In the genomic region with DNA sequence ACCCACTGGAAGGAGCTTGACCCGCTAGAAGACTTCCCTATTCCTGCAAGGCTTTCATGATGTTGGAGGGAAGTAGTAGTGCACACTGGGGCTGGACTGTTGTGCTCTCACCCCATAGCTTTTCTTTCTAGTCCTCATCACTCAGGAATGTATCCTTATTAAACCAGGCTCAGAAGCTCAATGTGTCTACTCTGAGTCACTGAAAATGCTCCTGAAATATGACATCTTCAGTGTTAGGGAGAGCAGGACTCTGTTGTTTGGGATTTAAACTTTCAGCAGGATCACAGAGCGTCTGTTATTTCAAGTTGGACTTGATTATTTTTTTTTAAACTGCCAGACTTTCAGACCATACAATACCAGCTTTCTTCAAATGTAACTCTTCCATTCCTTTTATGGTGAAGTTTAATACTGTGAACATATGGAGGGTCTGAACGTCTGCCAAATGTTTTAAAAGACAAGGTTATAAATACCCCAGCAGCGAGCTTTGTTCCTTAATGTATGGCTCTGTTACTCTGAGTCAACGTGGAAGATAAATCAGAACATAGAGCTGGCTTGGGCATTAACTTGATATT, we compare ENCODE assay signal across 13 cellular contexts.
A peak's percentile ranks its signal among the peaks of the same experiment; 100 is the strongest.
DNase-seq lines count a peak whose midpoint lies in the region; ATAC-seq and TF ChIP-seq lines count a peak whose summit lies in the region.
"Had no signal": no experiment of that assay in that cellular context is flagged by ENCODE, and none has a peak within 500 bp of the region (broad histone marks: within the 10 kb centered on the region; RNA-seq: fewer than 3 reads in every experiment).

No MANE protein-coding gene starts in this region.

- H3K4me3 Mint-ChIP-seq in CD4-positive, alpha-beta memory T cell = no peak overlapping the region
- H3K4me3 Mint-ChIP-seq: stimulated activated naive CD8-positive, alpha-beta T cell treated with anti-CD3 and anti-CD28 coated beads, Interleukin-15, Interleukin-2, amounts not matched to agents 100 ng/mL and 50 ng/mL, for 24 hours had no signal

- H3K36me3 ChIP-seq in PC-3 (ENCODE audit: low read depth, low read length) (no peaks in the 10 kb centered on the region), prostate gland (no peaks in the 10 kb centered on the region)
- H3K36me3 ChIP-seq in CD4-positive, alpha-beta memory T cell (ENCODE audit: insufficient read depth, low read length) = no peaks in the 10 kb centered on the region

- H3K4me2 ChIP-seq in PC-3 (ENCODE audit: low read length) = peak overlapping the region; percentile 69

- no peaks in the 10 kb centered on the region for H3F3A ChIP-seq in PC-3 (ENCODE audit: low read length, unreplicated experiment)

- peak overlapping the region; percentile 53; the same call in 1 of the 2 replicates for H2AFZ ChIP-seq in PC-3 (ENCODE audit: low read length)

- 0 out of 2 replicates have a peak, but pooled peaks cover 6% of the 10 kb centered on the region for H3K27me3 ChIP-seq in PC-3 (ENCODE audit: low read length)
- H3K27me3 ChIP-seq in prostate gland (replicated peaks; ENCODE audit: insufficient read depth) = no peaks in the 10 kb centered on the region
- no peaks in the 10 kb centered on the region for H3K27me3 ChIP-seq in CD4-positive, alpha-beta memory T cell (ENCODE audit: insufficient read depth, low read length)

- 16% methylated on average over 5 of the region's 5 CpGs for WGBS in prostate gland

- CTCF ChIA-PET in PC-3 (lab: Charles Lee) = no interaction called here
- CTCF ChIA-PET in CD4-positive, alpha-beta memory T cell (lab: Charles Lee; ENCODE audit: partially characterized antibody) = no interaction called here

- no TSS peak for BruUV-seq in PC-3 (replicated peaks; lab: Mats Ljungman, UMichigan)

- TF ChIP-seq CTCF in PC-3 (conservative IDR thresholded peaks at IDR 0.05; ENCODE audit: low read depth, low read length) = no peak
- no peak for TF ChIP-seq CTCF in fibroblast of mammary gland (conservative IDR thresholded peaks at IDR 0.05; ENCODE audit: control insufficient read depth, insufficient read depth, low read depth, low read length)
- TF ChIP-seq CTCF in prostate gland (IDR thresholded peaks at IDR 0.05) = no peak

- TF ChIP-seq POLR2A in prostate gland (IDR thresholded peaks at IDR 0.05) = no peak

- H3K9me3 Mint-ChIP-seq in CD4-positive, alpha-beta memory T cell = peaks cover 2 to 24% (median 14%) of the 10 kb centered on the region in 8 donors

- no peaks in the 10 kb centered on the region for H4K20me1 ChIP-seq in PC-3 (ENCODE audit: low read length)

- H3K9me2 ChIP-seq in PC-3 (replicated peaks; ENCODE audit: low read length) = no peaks in the 10 kb centered on the region

- H3K4me3 ChIP-seq in PC-3 (ENCODE audit: low read length) (no peak overlapping the region), fibroblast of mammary gland (ENCODE audit: control insufficient read depth, low read depth, low read length) (peak overlapping the region; percentile 13), prostate gland (no peak overlapping the region)
- no peak overlapping the region for H3K4me3 ChIP-seq in CD4-positive, alpha-beta memory T cell (ENCODE audit: low read length in 2 of 2)

- intact Hi-C loops in PC-3 (cut with micrococcal nuclease) = no loop called here
- intact Hi-C loops in left colon (cut with DNase I, micrococcal nuclease) = no loop called here
- intact Hi-C loops in prostate gland (cut with DNase I) = no loop called here
- intact Hi-C loops in CD4-positive, alpha-beta memory T cell (cut with micrococcal nuclease) = no loop called here

- peaks cover 16% of the 10 kb centered on the region; the same call in 1 of the 2 replicates for H3K4me1 ChIP-seq in PC-3 (ENCODE audit: insufficient read depth, low read length)
- H3K4me1 ChIP-seq in prostate gland (replicated peaks) = no peaks in the 10 kb centered on the region
- no peaks in the 10 kb centered on the region for H3K4me1 ChIP-seq in CD4-positive, alpha-beta memory T cell (ENCODE audit: insufficient read depth, low read length)

- H3K4me1 Mint-ChIP-seq in CD4-positive, alpha-beta memory T cell = no peaks in the 10 kb centered on the region

- H3K27ac ChIP-seq in PC-3 (ENCODE audit: low read length) = peak overlapping the region; percentile 26; the same call in 1 of the 2 replicates
- H3K27ac ChIP-seq in prostate gland = no peak overlapping the region
- no peak overlapping the region for H3K27ac ChIP-seq in CD4-positive, alpha-beta memory T cell (ENCODE audit: low read depth, low read length)

- H3K79me2 ChIP-seq in PC-3 (ENCODE audit: low read length) = no peaks in the 10 kb centered on the region

- ATAC-seq in PC-3 (peak; percentile 98), left colon (no peak), GM18858 (IDR thresholded peaks at IDR 0.05; ENCODE audit: unreplicated experiment) (no peak)
- ATAC-seq: left lobe of liver had no signal

- DNase-seq in ELR (ENCODE audit: low read depth) (peak; percentile 70), PC-3 (peak; percentile 76), fibroblast of mammary gland (ENCODE audit: low read depth) (peak; percentile 96), renal cortical epithelial cell (ENCODE audit: low read depth) (peak; percentile 1), left colon (no peak), prostate gland (ENCODE audit: low spot score) (no peak)
- DNase-seq in CD4-positive, alpha-beta memory T cell = no peak
- DNase-seq: effector CD8-positive, alpha-beta T cell; NCI-H526 had no signal

- H3K9me3 ChIP-seq in PC-3 (ENCODE audit: low read length) = no peaks in the 10 kb centered on the region
- no peaks in the 10 kb centered on the region for H3K9me3 ChIP-seq in prostate gland
- H3K9me3 ChIP-seq in CD4-positive, alpha-beta memory T cell (ENCODE audit: control insufficient read depth in 1 of 2, low read length in 2 of 2) = no peaks in the 10 kb centered on the region

- POLR2A ChIA-PET in PC-3 (lab: Charles Lee; ENCODE audit: unreplicated experiment) = no interaction called here
- POLR2A ChIA-PET in CD4-positive, alpha-beta memory T cell (lab: Charles Lee; ENCODE audit: partially characterized antibody) = no interaction called here

- H3K27me3 Mint-ChIP-seq in CD4-positive, alpha-beta memory T cell = no peaks in the 10 kb centered on the region
- H3K27me3 Mint-ChIP-seq: stimulated activated naive CD8-positive, alpha-beta T cell treated with anti-CD3 and anti-CD28 coated beads, Interleukin-15, Interleukin-2, amounts not matched to agents 100 ng/mL and 50 ng/mL, for 24 hours had no signal

- no peaks in the 10 kb centered on the region for H3K36me3 Mint-ChIP-seq in CD4-positive, alpha-beta memory T cell

- H3K9ac ChIP-seq in PC-3 (ENCODE audit: low read length) = no peak overlapping the region

- H3K27ac Mint-ChIP-seq in CD4-positive, alpha-beta memory T cell = no peak overlapping the region
- H3K27ac Mint-ChIP-seq: activated T-helper 2 cell treated with anti-CD3 and anti-CD28 coated beads, Interferon-gamma antibody, Interleukin-2, Interleukin-4, amounts not matched to agents 10 μg/mL and 5 μg/mL and 100 μg/mL, durations not matched to agents 14 hours and 24 hours and 36 hours; stimulated activated naive CD8-positive, alpha-beta T cell treated with anti-CD3 and anti-CD28 coated beads, Interleukin-15, Interleukin-2, amounts not matched to agents 100 ng/mL and 50 ng/mL, for 24 hours had no signal

Comparison
In these comparisons a context has a peak if more than half of its experiments do, and no peak if none do; other contexts are left out.
1. DNase-seq: peak in ELR (single experiment), PC-3 (single experiment), fibroblast of mammary gland (single experiment) and renal cortical epithelial cell (single experiment); none in left colon (0 of 2), prostate gland (single experiment) and CD4-positive, alpha-beta memory T cell (0 of 5).